9 cellular contexts compared by ENCODE assay signal in the genomic region with DNA sequence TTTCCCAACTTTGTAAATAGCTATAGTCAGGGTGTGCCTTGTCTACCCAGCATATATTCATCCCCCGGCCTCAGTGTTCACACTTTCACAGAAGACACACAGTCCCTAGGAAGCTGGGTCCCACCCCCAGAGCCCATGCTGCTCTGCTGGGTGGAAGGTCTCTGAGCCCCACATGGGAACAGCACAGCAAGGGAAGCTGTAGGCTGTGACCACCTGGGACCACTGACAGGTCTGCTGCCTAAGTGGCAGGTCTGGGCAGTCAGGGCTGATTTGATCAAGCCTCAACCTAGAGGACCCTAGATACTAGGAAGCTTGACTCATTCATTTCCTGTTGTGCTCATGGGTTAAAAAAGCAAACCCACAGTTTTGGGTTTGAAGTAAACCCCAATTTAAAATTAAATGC. TPM values are rescaled to one million over a fixed set of nuclear protein-coding genes. Genes with fewer than 3 reads are reported as not detected.
DNase-seq lines count a peak whose midpoint lies in the region; ATAC-seq, FAIRE-seq and TF ChIP-seq lines count a peak whose summit lies in the region.
"Had no signal": no experiment of that assay in that cellular context is flagged by ENCODE, and none has a peak within 500 bp of the region (broad histone marks: within the 10 kb centered on the region; RNA-seq: fewer than 3 reads in every experiment).

No MANE protein-coding gene starts in this region.

- H3K4me3 ChIP-seq in right atrium auricular region (no peak overlapping the region), mucosa of descending colon (no peak overlapping the region), urinary bladder (ENCODE audit: low read depth, low read length) (no peak overlapping the region), pancreas (no peak overlapping the region)

- no peak for FAIRE-seq in pancreas (lab: Jason Lieb, UNC)

- peaks cover 0 to 15% of the 10 kb centered on the region in 2 donors for H3K4me1 ChIP-seq in right atrium auricular region
- H3K4me1 ChIP-seq in mucosa of descending colon (ENCODE audit: low read depth) = peaks cover 12% of the 10 kb centered on the region
- H3K4me1 ChIP-seq in urinary bladder (ENCODE audit: insufficient read depth) = no peaks in the 10 kb centered on the region
- H3K4me1 ChIP-seq in pancreas = no peaks in the 10 kb centered on the region

- DNase-seq in right atrium auricular region (ENCODE audit: low spot score) = peak; percentile 57
- DNase-seq in left cardiac atrium = no peak
- DNase-seq in activated T-cell treated with anti-CD3 and anti-CD28 coated beads, Interleukin-2, amount 50 U/mL, for 48 hours = peak; percentile 80
- no peak for DNase-seq in mucosa of descending colon
- DNase-seq in pancreas = no peak
- no peak for DNase-seq in KG1 (lab: John Stamatoyannopoulos, UW)
- DNase-seq: SK-N-SH had no signal

- intact Hi-C loops in left cardiac atrium (cut with DNase I) = no loop called here
- intact Hi-C loops in mucosa of descending colon (cut with DNase I, micrococcal nuclease) = no loop called here
- intact Hi-C loops in pancreas (cut with DNase I) = no loop called here

- H3K9me3 ChIP-seq in right atrium auricular region (no peaks in the 10 kb centered on the region), mucosa of descending colon (no peaks in the 10 kb centered on the region), pancreas (no peaks in the 10 kb centered on the region)
- H3K9me3 ChIP-seq: SK-N-SH had no signal

- WGBS in urinary bladder = 51% methylated on average over 1 of the region's 1 CpG
- WGBS in pancreas, 2 donors = 80 to 82% methylated on average over 1 of the region's 1 CpG

- H3K27ac ChIP-seq in right atrium auricular region (peak overlapping the region; percentile 61 to 69), urinary bladder (ENCODE audit: low read depth) (peak overlapping the region; percentile 57), pancreas (peak overlapping the region in 2 of 4 donors; percentile 52 to 53)

- no peak for ATAC-seq in left cardiac atrium
- ATAC-seq in mucosa of descending colon = peak; percentile 33
- no peak for ATAC-seq in HG02623 (IDR thresholded peaks at IDR 0.05; ENCODE audit: unreplicated experiment)
- ATAC-seq in pancreas = no peak

- H3K27me3 ChIP-seq in right atrium auricular region = no peaks in the 10 kb centered on the region
- H3K27me3 ChIP-seq in pancreas = no peaks in the 10 kb centered on the region

- TF ChIP-seq CTCF in right atrium auricular region (IDR thresholded peaks at IDR 0.05) (no peak), mucosa of descending colon (IDR thresholded peaks at IDR 0.05) (no peak), pancreas (IDR thresholded peaks at IDR 0.05) (no peak)

- H3K36me3 ChIP-seq in right atrium auricular region (no peaks in the 10 kb centered on the region), mucosa of descending colon (ENCODE audit: low read depth) (no peaks in the 10 kb centered on the region), urinary bladder (ENCODE audit: insufficient read depth) (no peaks in the 10 kb centered on the region), pancreas (no peaks in the 10 kb centered on the region)

RNA-seq across cellular contexts. Expression of a gene that starts 16.8 kb away (rescaled TPM):
- total RNA-seq in right atrium auricular region (10 to 100 TPM in 1 of 2 donors, 1 to 10 TPM in 1; 4.6 to 11.4 TPM), left cardiac atrium (10 to 100 TPM in 1 of 2 donors, 1 to 10 TPM in 1; 8.2 to 17.6 TPM), mucosa of descending colon (10 to 100 TPM in 2 of 3 donors, 1 to 10 TPM in 1; 9.3 to 25.9 (median 12.5) TPM), urinary bladder (8.7 TPM), pancreas (10 to 100 TPM in 1 of 6 donors, 1 to 10 TPM in 3, under 1 TPM in 2; 0.60 to 15.5 (median 4.0) TPM)
- polyA plus RNA-seq in urinary bladder (10.8 TPM), pancreas (1 to 10 TPM; 1.8 to 2.4 TPM)
- polyA plus RNA-seq: SK-N-SH had no signal

Comparison
In these comparisons a context has a peak if more than half of its experiments do, and no peak if none do; other contexts are left out.
1. DNase-seq: peak in right atrium auricular region (single experiment) and activated T-cell treated with anti-CD3 and anti-CD28 coated beads, Interleukin-2, amount 50 U/mL, for 48 hours (2 of 2); none in left cardiac atrium (single experiment), mucosa of descending colon (0 of 3), pancreas (0 of 6) and KG1 (single experiment).